ENCODE assay signal across 8 cellular contexts in genomic region chr16:87417511-87417910, GRCh38.
"Had no signal": no experiment of that assay in that cellular context is flagged by ENCODE, and none has a peak within 500 bp of the region (broad histone marks: within the 10 kb centered on the region; RNA-seq: fewer than 3 reads in every experiment).

No MANE protein-coding gene starts in this region.

- DNase-seq: activated naive CD4-positive, alpha-beta T cell treated with anti-CD3 and anti-CD28 coated beads, Interleukin-2, amount 10 ng/mL, durations not matched to agents 7 days and 5 days; stimulated activated CD4-positive, alpha-beta T cell treated with anti-CD3 and anti-CD28 coated beads, Interleukin-2, amount 100 ng/mL, for 48 hours had no signal

- H3K27ac ChIP-seq: thyroid gland had no signal

- ATAC-seq: esophagus mucosa; stimulated activated memory B cell treated with anti-CD40 and anti-IgM and Interleukin-4, amounts not matched to agents 10 μg/mL and 1 μg/mL and 100 μg/mL, for 72 hours had no signal

- H3K27me3 ChIP-seq: dorsolateral prefrontal cortex, thyroid gland had no signal

- H3K9me3 ChIP-seq: thyroid gland had no signal

- FAIRE-seq: islet of Langerhans, urothelium cell line had no signal

- H3K4me1 ChIP-seq: thyroid gland had no signal

- H3K4me3 ChIP-seq: dorsolateral prefrontal cortex, thyroid gland had no signal
